Comparison of ENCODE assay signal across 14 cellular contexts in genomic region chr12:123143753-123144461, GRCh38. TPM values are rescaled to one million over a fixed set of nuclear protein-coding genes. Genes with fewer than 3 reads are reported as not detected.
A peak's percentile ranks its signal among the peaks of the same experiment; 100 is the strongest.
DNase-seq lines count a peak whose midpoint lies in the region; ATAC-seq and TF ChIP-seq lines count a peak whose summit lies in the region.
"Had no signal": no experiment of that assay in that cellular context is flagged by ENCODE, and none has a peak within 500 bp of the region (broad histone marks: within the 10 kb centered on the region; RNA-seq: fewer than 3 reads in every experiment).

No MANE protein-coding gene starts in this region.

- peak overlapping the region; percentile 0 for H3K27ac Mint-ChIP-seq in activated naive CD8-positive, alpha-beta T cell
- no peak overlapping the region for H3K27ac Mint-ChIP-seq in activated naive CD8-positive, alpha-beta T cell treated with anti-CD3 and anti-CD28 coated beads, Interleukin-2, amount 50 U/mL, for 24 hours
- H3K27ac Mint-ChIP-seq in naive thymus-derived CD8-positive, alpha-beta T cell: peak overlapping the region in 7 of 10 donors; percentile 2 to 81 (median 24)
- no peak overlapping the region for H3K27ac Mint-ChIP-seq in HFFc6
- H3K27ac Mint-ChIP-seq: dendritic cell treated with granulocyte-macrophage colony-stimulating factor and Interleukin-4, amounts not matched to agents 40 ng/mL and 50 ng/mL, for 4 days; stimulated activated effector memory CD8-positive, alpha-beta T cell treated with anti-CD3 and anti-CD28 coated beads, Interleukin-12 subunit alpha, Interleukin-12 subunit beta, amount 100 ng/mL, for 72 hours had no signal

- H3K36me3 ChIP-seq in upper lobe of right lung: no peaks in the 10 kb centered on the region

- no peak for ATAC-seq in activated naive CD8-positive, alpha-beta T cell treated with anti-CD3 and anti-CD28 coated beads, Interleukin-2, amount 50 U/mL, for 24 hours
- no peak for ATAC-seq in naive thymus-derived CD8-positive, alpha-beta T cell
- ATAC-seq in upper lobe of right lung (no peak), HG02884 (IDR thresholded peaks at IDR 0.05; ENCODE audit: unreplicated experiment) (no peak), GM18498 (IDR thresholded peaks at IDR 0.05; ENCODE audit: unreplicated experiment) (no peak)
- ATAC-seq: stimulated activated effector memory CD8-positive, alpha-beta T cell treated with anti-CD3 and anti-CD28 coated beads, Interleukin-12 subunit alpha, Interleukin-12 subunit beta, amount 100 ng/mL, for 72 hours had no signal

- peaks cover 2% of the 10 kb centered on the region for H3K36me3 Mint-ChIP-seq in activated naive CD8-positive, alpha-beta T cell
- peaks cover 1% of the 10 kb centered on the region for H3K36me3 Mint-ChIP-seq in activated naive CD8-positive, alpha-beta T cell treated with anti-CD3 and anti-CD28 coated beads, Interleukin-2, amount 50 U/mL, for 24 hours (ENCODE audit: low read depth)
- peaks cover 0 to 4% (median 0%) of the 10 kb centered on the region in 3 donors for H3K36me3 Mint-ChIP-seq in naive thymus-derived CD8-positive, alpha-beta T cell
- H3K36me3 Mint-ChIP-seq in HFFc6 (ENCODE audit: low read depth): 0 out of 2 replicates have a peak, but pooled peaks cover 4% of the 10 kb centered on the region
- H3K36me3 Mint-ChIP-seq: stimulated activated effector memory CD8-positive, alpha-beta T cell treated with anti-CD3 and anti-CD28 coated beads, Interleukin-12 subunit alpha, Interleukin-12 subunit beta, amount 100 ng/mL, for 72 hours had no signal

- TF ChIP-seq CTCF in coronary artery (IDR thresholded peaks at IDR 0.05): no peak
- no peak for TF ChIP-seq CTCF in upper lobe of right lung (IDR thresholded peaks at IDR 0.05)
- TF ChIP-seq CTCF in HFFc6 (IDR thresholded peaks at IDR 0.05): no peak

- no peaks in the 10 kb centered on the region for H3K27me3 ChIP-seq in upper lobe of right lung

- intact Hi-C loops in upper lobe of right lung (cut with DNase I): no loop called here

- H3K4me3 ChIP-seq in coronary artery: no peak overlapping the region
- no peak overlapping the region for H3K4me3 ChIP-seq in upper lobe of right lung
- H3K4me3 ChIP-seq: mucosa of descending colon had no signal

- DNase-seq in activated naive CD8-positive, alpha-beta T cell treated with anti-CD3 and anti-CD28 coated beads, Interleukin-2, amount 50 U/mL, for 24 hours: no peak
- DNase-seq in coronary artery (ENCODE audit: low spot score): peak; percentile 55
- DNase-seq in naive thymus-derived CD8-positive, alpha-beta T cell: no peak
- no peak for DNase-seq in upper lobe of right lung
- DNase-seq in HFFc6: no peak
- DNase-seq: Caco-2; NCI-H1417 treated with DMSO at 0.1 percent for 48 hours; stimulated activated CD4-positive, alpha-beta T cell treated with anti-CD3 and anti-CD28 coated beads, Interleukin-4, amount 100 ng/mL, for 1 hour had no signal

- H3K27ac ChIP-seq in coronary artery (peak overlapping the region; percentile 33 to 39), upper lobe of right lung (peak overlapping the region; percentile 65)

- H3K9me3 ChIP-seq in upper lobe of right lung: no peaks in the 10 kb centered on the region
- H3K9me3 ChIP-seq: Caco-2, mucosa of descending colon had no signal

- H3K4me1 ChIP-seq in upper lobe of right lung: peaks cover 55% of the 10 kb centered on the region

- POLR2A ChIA-PET in naive thymus-derived CD8-positive, alpha-beta T cell (lab: Charles Lee): interaction anchor here (0.6 to 2.3 kb wide), 5 partner anchors 19 to 50 kb away, joined by 3 to 10 read pairs (median 6); no protein-coding TSS in a partner anchor

- no peaks in the 10 kb centered on the region for H3K27me3 Mint-ChIP-seq in activated naive CD8-positive, alpha-beta T cell
- H3K27me3 Mint-ChIP-seq in activated naive CD8-positive, alpha-beta T cell treated with anti-CD3 and anti-CD28 coated beads, Interleukin-2, amount 50 U/mL, for 24 hours: no peaks in the 10 kb centered on the region
- no peaks in the 10 kb centered on the region for H3K27me3 Mint-ChIP-seq in naive thymus-derived CD8-positive, alpha-beta T cell
- H3K27me3 Mint-ChIP-seq in HFFc6 (ENCODE audit: insufficient read depth): peaks cover 20% of the 10 kb centered on the region

- peaks cover 47% of the 10 kb centered on the region for H3K4me1 Mint-ChIP-seq in activated naive CD8-positive, alpha-beta T cell (ENCODE audit: low read depth)
- peaks cover 47% of the 10 kb centered on the region for H3K4me1 Mint-ChIP-seq in activated naive CD8-positive, alpha-beta T cell treated with anti-CD3 and anti-CD28 coated beads, Interleukin-2, amount 50 U/mL, for 24 hours
- H3K4me1 Mint-ChIP-seq in naive thymus-derived CD8-positive, alpha-beta T cell: peaks cover 42 to 77% (median 65%) of the 10 kb centered on the region in 4 donors
- H3K4me1 Mint-ChIP-seq in HFFc6 (ENCODE audit: low read depth): peaks cover 44% of the 10 kb centered on the region

- no peaks in the 10 kb centered on the region for H3K9me3 Mint-ChIP-seq in activated naive CD8-positive, alpha-beta T cell (ENCODE audit: low read depth)
- no peaks in the 10 kb centered on the region for H3K9me3 Mint-ChIP-seq in activated naive CD8-positive, alpha-beta T cell treated with anti-CD3 and anti-CD28 coated beads, Interleukin-2, amount 50 U/mL, for 24 hours
- H3K9me3 Mint-ChIP-seq in naive thymus-derived CD8-positive, alpha-beta T cell: no peaks in the 10 kb centered on the region
- H3K9me3 Mint-ChIP-seq in HFFc6: no peaks in the 10 kb centered on the region
- H3K9me3 Mint-ChIP-seq: dendritic cell treated with granulocyte-macrophage colony-stimulating factor and Interleukin-4, amounts not matched to agents 40 ng/mL and 50 ng/mL, for 4 days; stimulated activated effector memory CD8-positive, alpha-beta T cell treated with anti-CD3 and anti-CD28 coated beads, Interleukin-12 subunit alpha, Interleukin-12 subunit beta, amount 100 ng/mL, for 72 hours had no signal

- H3K4me3 Mint-ChIP-seq in activated naive CD8-positive, alpha-beta T cell: no peak overlapping the region
- H3K4me3 Mint-ChIP-seq in activated naive CD8-positive, alpha-beta T cell treated with anti-CD3 and anti-CD28 coated beads, Interleukin-2, amount 50 U/mL, for 24 hours: no peak overlapping the region
- peak overlapping the region in 1 of 10 donors; percentile 25 for H3K4me3 Mint-ChIP-seq in naive thymus-derived CD8-positive, alpha-beta T cell
- no peak overlapping the region for H3K4me3 Mint-ChIP-seq in HFFc6
- H3K4me3 Mint-ChIP-seq: dendritic cell treated with granulocyte-macrophage colony-stimulating factor and Interleukin-4, amounts not matched to agents 40 ng/mL and 50 ng/mL, for 4 days; stimulated activated effector memory CD8-positive, alpha-beta T cell treated with anti-CD3 and anti-CD28 coated beads, Interleukin-12 subunit alpha, Interleukin-12 subunit beta, amount 100 ng/mL, for 72 hours had no signal

RNA-seq across cellular contexts. Expression of gene PITPNM2, which starts 7.0 kb away (rescaled TPM):
- 10 to 100 TPM; 36.9 to 42.7 TPM for total RNA-seq in naive thymus-derived CD8-positive, alpha-beta T cell
- polyA plus RNA-seq in naive thymus-derived CD8-positive, alpha-beta T cell: 1 to 10 TPM; 4.0 to 6.3 (median 4.7) TPM
- 25.9 TPM for total RNA-seq in upper lobe of right lung
- 1 to 10 TPM; 1.5 to 5.1 (median 4.1) TPM for total RNA-seq in HFFc6 (2021; fragmentation: NEBNext Ultra II Directional; extraction: Animal tissue kit (Norgen Biotek cat#: 25700))

Comparison
In these comparisons a context has a peak if more than half of its experiments do, and no peak if none do; other contexts are left out.
1. H3K27ac Mint-ChIP-seq: peak in activated naive CD8-positive, alpha-beta T cell (single experiment) and naive thymus-derived CD8-positive, alpha-beta T cell (7 of 10); none in activated naive CD8-positive, alpha-beta T cell treated with anti-CD3 and anti-CD28 coated beads, Interleukin-2, amount 50 U/mL, for 24 hours (single experiment) and HFFc6 (single experiment).